ENCODE assay signal across 7 cellular contexts in the genomic region with DNA sequence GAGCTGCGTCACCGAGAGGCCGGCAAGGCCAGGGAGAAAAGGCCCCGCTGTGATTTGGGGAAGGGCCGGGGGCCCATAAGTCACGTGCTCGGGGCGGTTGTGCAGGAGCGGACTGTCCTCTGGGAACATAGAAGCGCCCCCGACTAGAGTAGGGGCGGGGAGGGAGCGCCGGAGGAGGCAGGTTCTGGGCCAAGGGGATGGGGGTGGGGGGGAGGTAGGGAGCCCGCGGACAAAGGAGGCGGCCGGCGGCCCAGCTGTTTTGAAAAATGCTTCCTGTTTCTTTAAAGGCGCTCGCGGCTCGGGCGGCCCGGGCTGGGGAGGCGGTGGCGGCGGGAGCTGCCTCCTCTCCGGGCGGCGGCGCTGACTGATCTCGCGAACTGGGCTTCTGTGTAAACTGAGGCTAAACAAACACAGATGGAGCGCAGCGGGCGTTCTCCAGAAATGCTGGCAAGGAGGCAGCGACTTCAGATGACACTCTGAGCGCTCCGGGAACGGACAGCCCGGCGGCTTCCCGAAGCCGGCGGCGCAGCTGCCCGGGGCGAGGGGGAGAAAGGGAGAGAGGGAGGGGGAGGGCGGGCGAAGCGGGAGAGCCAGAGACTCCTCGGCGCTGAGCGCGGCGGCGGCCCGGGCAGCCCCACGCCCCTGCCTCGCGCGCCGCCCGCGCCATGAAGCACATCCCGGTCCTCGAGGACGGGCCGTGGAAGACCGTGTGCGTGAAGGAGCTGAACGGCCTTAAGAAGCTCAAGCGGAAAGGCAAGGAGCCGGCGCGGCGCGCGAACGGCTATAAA. TPM values are rescaled to one million over a fixed set of nuclear protein-coding genes. Genes with fewer than 3 reads are reported as not detected.
DNase-seq lines count a peak whose midpoint lies in the region; ATAC-seq and TF ChIP-seq lines count a peak whose summit lies in the region.

ATOH8 (plus strand) TSS at position 467 of the 788 bp plus-strand sequence; CDS start at position 666, 199 bp downstream.

- H3K27me3 ChIP-seq in mucosa of stomach (ENCODE audit: control insufficient read depth, insufficient read depth, low read length) (peaks cover 35% of the 10 kb centered on the region), tibial nerve (no peaks in the 10 kb centered on the region)

- TF ChIP-seq EP300 in tibial nerve (IDR thresholded peaks at IDR 0.05) = peak in 1 of 2 donors; percentile 70

- WGBS in tibial nerve, 2 donors = 1% methylated on average over 42 to 51 of the region's 81 CpGs

- H3K4me3 ChIP-seq in fibroblast of mammary gland (ENCODE audit: control insufficient read depth, low read depth, low read length) (peak within 1 kb of the TSS; percentile 63), mucosa of stomach (ENCODE audit: low read length) (peak within 1 kb of the TSS; percentile 49), tibial nerve (peak within 1 kb of the TSS; percentile 64 to 94 (median 84))

- no peak for TF ChIP-seq CTCF in fibroblast of mammary gland (conservative IDR thresholded peaks at IDR 0.05; ENCODE audit: control insufficient read depth, insufficient read depth, low read depth, low read length)
- no peak for TF ChIP-seq CTCF in tibial nerve (IDR thresholded peaks at IDR 0.05)

- peak; percentile 47 to 65 for TF ChIP-seq POLR2A in tibial nerve (IDR thresholded peaks at IDR 0.05)

- ATAC-seq in GM18519 (IDR thresholded peaks at IDR 0.05; ENCODE audit: low FRiP score, unreplicated experiment) = no peak

- H3K36me3 ChIP-seq in mucosa of stomach (ENCODE audit: control insufficient read depth, insufficient read depth, low read length) = no peaks in the 10 kb centered on the region
- H3K36me3 ChIP-seq in tibial nerve = peaks cover 0 to 18% (median 0%) of the 10 kb centered on the region in 3 donors

- peak within 1 kb of the TSS; percentile 45 for H3K9ac ChIP-seq in mucosa of stomach (ENCODE audit: low read length)

- H3K9me3 ChIP-seq in mucosa of stomach (ENCODE audit: control insufficient read depth, low read length) = no peaks in the 10 kb centered on the region
- H3K9me3 ChIP-seq in tibial nerve = no peaks in the 10 kb centered on the region

- peak within 1 kb of the TSS; percentile 88 to 94 (median 92) for H3K27ac ChIP-seq in tibial nerve

- peaks cover 52% of the 10 kb centered on the region for H3K4me1 ChIP-seq in mucosa of stomach (ENCODE audit: control insufficient read depth, insufficient read depth, low read length)
- H3K4me1 ChIP-seq in tibial nerve = peaks cover 3 to 74% (median 50%) of the 10 kb centered on the region in 4 donors

- peak; percentile 14 for DNase-seq in GDM1 (lab: John Stamatoyannopoulos, UW)
- peak; percentile 36 for DNase-seq in MV-4-11 (lab: John Stamatoyannopoulos, UW)
- DNase-seq in activated CD8-positive, alpha-beta memory T cell treated with anti-CD3 and anti-CD28 coated beads for 24 hours = peak; percentile 70
- DNase-seq in fibroblast of mammary gland (ENCODE audit: low read depth) = peak; percentile 61
- peak; percentile 62 to 64 for DNase-seq in tibial nerve (ENCODE audit: low spot score in 2 of 2)

RNA-seq across cellular contexts. Expression of gene ATOH8, which starts in this region (rescaled TPM):
- 100 to 1,000 TPM in 3 of 4 donors, 10 to 100 TPM in 1; 98.0 to 170 (median 119) TPM for total RNA-seq in tibial nerve

Comparison
In these comparisons a context has a peak if more than half of its experiments do, and no peak if none do; other contexts are left out.
1. DNase-seq: peak in every context shown above with its lines; median percentile 70 in activated CD8-positive, alpha-beta memory T cell treated with anti-CD3 and anti-CD28 coated beads for 24 hours; 63 in tibial nerve; 61 in fibroblast of mammary gland; 36 in MV-4-11; 14 in GDM1.